ENCODE assay signal across 8 cellular contexts in genomic region chr1:21651214-21652042, GRCh38. TPM values are rescaled to one million over a fixed set of nuclear protein-coding genes. Genes with fewer than 3 reads are reported as not detected.
DNase-seq lines count a peak whose midpoint lies in the region; ATAC-seq and TF ChIP-seq lines count a peak whose summit lies in the region.

No MANE protein-coding gene starts in this region.

- peaks cover 2 to 5% of the 10 kb centered on the region in 2 donors for H3K27me3 ChIP-seq in mucosa of rectum (ENCODE audit: control insufficient read depth in 2 of 2, insufficient read depth in 2 of 2, low read length in 2 of 2)
- H3K27me3 ChIP-seq in thyroid gland: no peaks in the 10 kb centered on the region

- peaks cover 15 to 17% of the 10 kb centered on the region in 2 donors for H3K4me1 Mint-ChIP-seq in effector memory CD8-positive, alpha-beta T cell (ENCODE audit: low read depth in 2 of 2)

- H3K9me3 ChIP-seq in mucosa of rectum (ENCODE audit: control insufficient read depth in 2 of 2, low read length in 2 of 2) (no peaks in the 10 kb centered on the region), thyroid gland (no peaks in the 10 kb centered on the region)

- peaks cover 24 to 39% of the 10 kb centered on the region in 2 donors for H3K27me3 Mint-ChIP-seq in effector memory CD8-positive, alpha-beta T cell

- peaks cover 6% of the 10 kb centered on the region for H3K36me3 Mint-ChIP-seq in effector memory CD8-positive, alpha-beta T cell (ENCODE audit: insufficient read depth)

- peak overlapping the region in 1 of 2 donors; percentile 35 for H3K27ac Mint-ChIP-seq in effector memory CD8-positive, alpha-beta T cell

- H3K9me3 Mint-ChIP-seq in effector memory CD8-positive, alpha-beta T cell: no peaks in the 10 kb centered on the region

- WGBS in thyroid gland, 2 donors: 23 to 27% methylated on average over 9 to 11 of the region's 80 CpGs

- peak overlapping the region; percentile 78 to 85 for H3K4me3 Mint-ChIP-seq in effector memory CD8-positive, alpha-beta T cell

- TF ChIP-seq POLR2A in thyroid gland (IDR thresholded peaks at IDR 0.05): peak in 1 of 2 donors; percentile 33

- H3K36me3 ChIP-seq in mucosa of rectum (ENCODE audit: control insufficient read depth in 2 of 2, insufficient read depth in 2 of 2, low read length in 2 of 2) (no peaks in the 10 kb centered on the region), thyroid gland (peaks cover 0 to 8% of the 10 kb centered on the region in 2 donors)

- H3K9ac ChIP-seq in mucosa of rectum (ENCODE audit: low read depth in 1 of 2, low read length in 2 of 2): peak overlapping the region in 1 of 2 donors; percentile 38

- no peak for TF ChIP-seq CTCF in thyroid gland (IDR thresholded peaks at IDR 0.05)

- DNase-seq in Ammon's horn (ENCODE audit: low spot score): peak; percentile 65
- peak in 64 of 76 experiments; percentile 13 to 81 (median 62) for DNase-seq in HUDEP-2 (lab: John Stamatoyannopoulos, UW; ENCODE audit: unreplicated experiment in 76 of 76)
- peak; percentile 35 for DNase-seq in activated CD4-positive, alpha-beta T cell treated with anti-CD3 and anti-CD28 coated beads for 48 hours
- peak in 2 of 3 experiments; percentile 23 to 34 for DNase-seq in effector memory CD8-positive, alpha-beta T cell
- peak; percentile 69 to 71 for DNase-seq in thyroid gland
- no peak for DNase-seq in cerebellar nuclear complex (lab: John Stamatoyannopoulos, UW)
- no peak for DNase-seq in cortex of kidney (lab: John Stamatoyannopoulos, UW)

- peak; percentile 85 for ATAC-seq in effector memory CD8-positive, alpha-beta T cell (replicated peaks)

- peak overlapping the region; percentile 80 to 81 for H3K4me3 ChIP-seq in mucosa of rectum (ENCODE audit: low read length in 2 of 2)
- H3K4me3 ChIP-seq in thyroid gland (replicated peaks in 1 of 3): peak overlapping the region in 2 of 3 donors; percentile 13 to 40

- H3K4me1 ChIP-seq in mucosa of rectum (ENCODE audit: control insufficient read depth in 2 of 2, insufficient read depth in 2 of 2, low read length in 2 of 2): peaks cover 7 to 14% of the 10 kb centered on the region in 2 donors
- peaks cover 29 to 43% of the 10 kb centered on the region in 2 donors for H3K4me1 ChIP-seq in thyroid gland

- H3K27ac ChIP-seq in mucosa of rectum (ENCODE audit: low read depth in 2 of 2, low read length in 2 of 2) (no peak overlapping the region), thyroid gland (peak overlapping the region; percentile 74 to 81 (median 81))

- intact Hi-C loops in thyroid gland (cut with DNase I): no loop called here

RNA-seq across cellular contexts. Expression of gene RAP1GAP, which starts 17.7 kb away (rescaled TPM):
- 100 to 1,000 TPM; 256 to 588 (median 506) TPM for total RNA-seq in thyroid gland

Comparison
In these comparisons a context has a peak if more than half of its experiments do, and no peak if none do; other contexts are left out.
1. DNase-seq: peak in Ammon's horn (single experiment), HUDEP-2 (64 of 76), activated CD4-positive, alpha-beta T cell treated with anti-CD3 and anti-CD28 coated beads for 48 hours (single experiment), effector memory CD8-positive, alpha-beta T cell (2 of 3) and thyroid gland (2 of 2); none in cerebellar nuclear complex (0 of 2) and cortex of kidney (single experiment).
2. H3K27ac ChIP-seq: peak in thyroid gland (3 of 3); none in mucosa of rectum (0 of 2).